Comparison of ENCODE assay signal across 21 cellular contexts in the genomic region with DNA sequence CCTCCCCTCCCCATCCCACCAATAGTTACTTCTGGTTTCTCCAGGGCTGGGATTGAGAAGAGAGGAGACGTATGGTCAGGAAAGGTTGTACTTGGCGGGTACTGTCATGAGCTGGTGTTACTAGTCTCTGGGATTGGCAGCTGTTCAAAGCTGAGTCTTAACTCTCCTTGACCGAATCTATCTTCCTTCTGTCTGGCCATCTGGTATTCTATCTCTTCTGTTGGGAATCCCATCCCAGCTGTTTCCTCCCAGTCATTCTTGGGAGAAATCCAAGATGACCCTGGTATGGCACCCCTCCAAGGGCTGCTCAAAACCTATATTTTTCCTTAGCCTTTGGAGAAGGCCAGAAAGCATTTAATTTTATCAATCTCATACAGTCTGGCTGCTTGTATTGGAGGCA.
"Had no signal": no experiment of that assay in that cellular context is flagged by ENCODE, and none has a peak within 500 bp of the region (broad histone marks: within the 10 kb centered on the region; RNA-seq: fewer than 3 reads in every experiment).

No MANE protein-coding gene starts in this region.

- H3K27ac Mint-ChIP-seq: activated CD8-positive, alpha-beta T cell treated with anti-CD3 and anti-CD28 coated beads, Interleukin-2, amount 10 ng/mL, durations not matched to agents 7 days and 5 days; activated naive CD8-positive, alpha-beta T cell treated with anti-CD3 and anti-CD28 coated beads, Interleukin-2, amount 50 U/mL, for 24 hours; activated T-helper 1 cell treated with anti-CD3 and anti-CD28 coated beads, Interleukin-12 subunit alpha, Interleukin-12 subunit beta, Interleukin-2, Interleukin-4 antibody, amounts not matched to agents 30 ng/mL and 10 ng/mL and 1 ng/mL, durations not matched to agents 14 hours and 24 hours and 36 hours; nephron progenitor cell had no signal

- H3K27me3 ChIP-seq: esophagus squamous epithelium, gastrocnemius medialis, right lobe of liver, suprapubic skin, tibial nerve had no signal

- H3K9me3 ChIP-seq: esophagus squamous epithelium, gastrocnemius medialis, right lobe of liver, suprapubic skin, tibial nerve had no signal

- H3K4me3 Mint-ChIP-seq: activated CD8-positive, alpha-beta T cell treated with anti-CD3 and anti-CD28 coated beads, Interleukin-2, amount 10 ng/mL, durations not matched to agents 7 days and 5 days; activated naive CD8-positive, alpha-beta T cell treated with anti-CD3 and anti-CD28 coated beads, Interleukin-2, amount 50 U/mL, for 24 hours; activated T-helper 1 cell treated with anti-CD3 and anti-CD28 coated beads, Interleukin-12 subunit alpha, Interleukin-12 subunit beta, Interleukin-2, Interleukin-4 antibody, amounts not matched to agents 30 ng/mL and 10 ng/mL and 1 ng/mL, durations not matched to agents 14 hours and 24 hours and 36 hours; brain; nephron progenitor cell had no signal

- ATAC-seq: activated CD8-positive, alpha-beta T cell treated with anti-CD3 and anti-CD28 coated beads, Interleukin-2, amount 10 ng/mL, durations not matched to agents 7 days and 5 days; activated naive CD8-positive, alpha-beta T cell treated with anti-CD3 and anti-CD28 coated beads, Interleukin-2, amount 50 U/mL, for 24 hours; gastrocnemius medialis; right lobe of liver had no signal

- H3K4me1 Mint-ChIP-seq: activated naive CD8-positive, alpha-beta T cell treated with anti-CD3 and anti-CD28 coated beads, Interleukin-2, amount 50 U/mL, for 24 hours; nephron progenitor cell had no signal

- H3K9me3 Mint-ChIP-seq: activated naive CD8-positive, alpha-beta T cell treated with anti-CD3 and anti-CD28 coated beads, Interleukin-2, amount 50 U/mL, for 24 hours; activated T-helper 1 cell treated with anti-CD3 and anti-CD28 coated beads, Interleukin-12 subunit alpha, Interleukin-12 subunit beta, Interleukin-2, Interleukin-4 antibody, amounts not matched to agents 30 ng/mL and 10 ng/mL and 1 ng/mL, durations not matched to agents 14 hours and 24 hours and 36 hours; nephron progenitor cell had no signal

- H3K36me3 Mint-ChIP-seq: brain had no signal

- H3K4me1 ChIP-seq: esophagus squamous epithelium, gastrocnemius medialis, right lobe of liver, stomach, tibial nerve had no signal

- H3K4me3 ChIP-seq: esophagus squamous epithelium, gastrocnemius medialis, right lobe of liver, skin epidermis, stomach, suprapubic skin, tibial nerve had no signal

- H3K36me3 ChIP-seq: esophagus squamous epithelium, gastrocnemius medialis, right lobe of liver, stomach, suprapubic skin, tibial nerve had no signal

- DNase-seq: activated CD4-positive, alpha-beta T cell treated with anti-CD3 and anti-CD28 coated beads for 1 hour; activated CD4-positive, alpha-beta T cell treated with anti-CD3 and anti-CD28 coated beads, Interleukin-2, amount 50 U/mL, for 1 hour; activated CD8-positive, alpha-beta T cell treated with anti-CD3 and anti-CD28 coated beads, Interleukin-2, amount 10 ng/mL, durations not matched to agents 7 days and 5 days; activated gamma-delta T cell; activated naive CD4-positive, alpha-beta T cell treated with anti-CD3 and anti-CD28 coated beads, Interleukin-2, amount 50 U/mL, for 16 hours; activated naive CD8-positive, alpha-beta T cell treated with anti-CD3 and anti-CD28 coated beads, Interleukin-2, amount 50 U/mL, for 24 hours; caudate nucleus; esophagus squamous epithelium; gastrocnemius medialis; hippocampal formation; kidney glomerular epithelial cell; mesenchymal stem cell; nephron progenitor cell; right lobe of liver; stimulated activated CD4-positive, alpha-beta T cell treated with anti-CD3 and anti-CD28 coated beads, Interleukin-1b, Interleukin-23, amount 100 ng/mL, for 48 hours; stomach had no signal

- H3K27ac ChIP-seq: esophagus squamous epithelium, gastrocnemius medialis, right lobe of liver, skin epidermis, stomach, suprapubic skin, tibial nerve had no signal
